ENCODE assay signal across 17 cellular contexts in the genomic region with DNA sequence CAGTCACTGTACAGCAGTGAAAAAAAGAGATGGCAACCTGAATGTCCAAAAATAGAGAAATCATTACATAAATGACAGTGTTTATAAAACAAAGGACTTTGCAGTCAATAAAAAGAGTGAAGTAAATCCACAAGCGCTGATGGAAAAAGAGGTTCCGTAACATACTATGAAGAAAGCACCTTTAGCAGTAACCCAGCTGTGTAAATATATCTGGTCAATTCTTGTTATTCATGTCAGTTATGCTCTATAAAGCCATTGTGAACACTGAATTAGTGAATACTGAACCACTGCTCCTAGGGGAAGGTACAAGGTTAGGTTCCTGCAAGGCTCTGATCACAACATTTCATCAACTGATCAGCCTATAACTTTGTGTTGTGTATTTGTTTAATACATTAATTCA. TPM values are rescaled to one million over a fixed set of nuclear protein-coding genes. Genes with fewer than 3 reads are reported as not detected.
"Had no signal": no experiment of that assay in that cellular context is flagged by ENCODE, and none has a peak within 500 bp of the region (broad histone marks: within the 10 kb centered on the region; RNA-seq: fewer than 3 reads in every experiment).

No MANE protein-coding gene starts in this region.

- H3K4me3 ChIP-seq: gastrocnemius medialis, heart right ventricle, suprapubic skin had no signal

- H3K4me1 ChIP-seq: parathyroid adenoma had no signal

- DNase-seq: activated CD4-positive, alpha-beta T cell treated with anti-CD3 and anti-CD28 coated beads, Interleukin-2, amount 10 ng/mL, durations not matched to agents 24 days and 14 days; activated naive CD4-positive, alpha-beta T cell treated with anti-CD3 and anti-CD28 coated beads for 36 hours; gastrocnemius medialis; heart right ventricle; left ventricle myocardium superior; mesenchymal stem cell; retina; stimulated activated CD4-positive, alpha-beta T cell treated with anti-CD3 and anti-CD28 coated beads, Interleukin-4, amount 100 ng/mL, for 1 hour; stimulated activated CD8-positive, alpha-beta memory T cell treated with anti-CD3 and anti-CD28 coated beads, Interleukin-4, amount 100 ng/mL, for 48 hours; stimulated activated naive CD8-positive, alpha-beta T cell treated with anti-CD3 and anti-CD28 coated beads, Interleukin-15, Interleukin-2, amounts not matched to agents 100 U/mL and 50 U/mL, for 24 hours; T1000; WERI-Rb-1 had no signal

- H3K36me3 ChIP-seq: gastrocnemius medialis, suprapubic skin had no signal

- ATAC-seq: gastrocnemius medialis; heart right ventricle; left ventricle myocardium superior; stimulated activated naive CD8-positive, alpha-beta T cell treated with anti-CD3 and anti-CD28 coated beads, Interleukin-15, Interleukin-2, amounts not matched to agents 100 U/mL and 50 U/mL, for 24 hours had no signal

- H3K9me3 ChIP-seq: gastrocnemius medialis, heart right ventricle, suprapubic skin had no signal

RNA-seq across cellular contexts. Expression of a gene that starts 39.5 kb away (rescaled TPM):
- total RNA-seq: activated CD4-positive, alpha-beta T cell treated with anti-CD3 and anti-CD28 coated beads, Interleukin-2, amount 10 ng/mL, durations not matched to agents 24 days and 14 days; activated naive CD4-positive, alpha-beta T cell treated with anti-CD3 and anti-CD28 coated beads for 36 hours; activated T-helper 1 cell treated with anti-CD3 and anti-CD28 coated beads, Interleukin-12 subunit alpha, Interleukin-12 subunit beta, Interleukin-2, Interleukin-4 antibody, amounts not matched to agents 30 ng/mL and 10 ng/mL and 1 ng/mL, durations not matched to agents 14 hours and 24 hours and 36 hours had no signal

RNA-seq across cellular contexts. Expression of a gene that starts 43.6 kb away (rescaled TPM):
- total RNA-seq: activated CD4-positive, alpha-beta T cell treated with anti-CD3 and anti-CD28 coated beads, Interleukin-2, amount 10 ng/mL, durations not matched to agents 24 days and 14 days; activated naive CD4-positive, alpha-beta T cell treated with anti-CD3 and anti-CD28 coated beads for 36 hours; activated T-helper 1 cell treated with anti-CD3 and anti-CD28 coated beads, Interleukin-12 subunit alpha, Interleukin-12 subunit beta, Interleukin-2, Interleukin-4 antibody, amounts not matched to agents 30 ng/mL and 10 ng/mL and 1 ng/mL, durations not matched to agents 14 hours and 24 hours and 36 hours; cardiac septum; endothelial cell of umbilical vein; gastrocnemius medialis had no signal
